In the genomic region with DNA sequence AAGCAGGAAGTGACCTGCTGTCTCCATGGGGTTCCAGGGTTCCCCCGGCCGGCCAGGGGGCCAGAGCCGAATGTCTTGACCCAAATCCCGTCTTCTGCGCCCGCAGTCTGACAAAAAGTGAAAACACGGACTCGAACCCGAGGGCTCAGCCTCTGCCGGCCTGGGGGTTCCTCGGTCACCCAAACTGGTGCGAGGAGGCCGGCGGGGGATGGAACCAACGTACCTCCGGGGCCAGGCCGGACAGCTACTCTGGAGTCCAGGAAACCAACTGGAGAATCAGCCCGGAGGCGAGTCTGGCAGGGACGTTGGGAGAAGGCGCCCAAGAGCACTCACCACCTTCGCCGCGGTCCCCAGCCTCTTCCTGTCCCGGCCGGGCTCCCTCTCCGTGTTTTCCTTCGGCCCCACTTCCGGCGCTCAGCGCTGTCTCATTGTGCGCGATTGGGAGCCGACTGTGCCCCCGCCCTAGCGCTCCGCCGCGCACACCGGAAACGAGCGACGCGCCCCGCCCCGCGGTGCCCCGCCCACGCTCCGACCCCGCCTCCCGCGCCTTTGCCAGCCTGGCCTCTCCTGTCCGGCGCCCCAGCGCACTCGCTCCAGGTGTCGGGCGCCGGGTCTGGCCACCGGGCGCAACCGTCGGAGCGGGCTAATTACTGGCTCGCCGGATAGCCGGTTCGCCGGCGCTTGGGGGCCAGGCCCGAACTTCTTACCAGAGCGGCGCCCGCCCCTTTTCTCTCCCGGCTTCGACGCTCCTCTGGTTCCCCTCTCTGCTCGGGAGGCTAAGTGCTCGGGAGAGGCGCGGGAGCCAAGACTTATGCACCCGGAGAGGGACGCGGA, we compare ENCODE assay signal across 8 cellular contexts. TPM values are rescaled to one million over a fixed set of nuclear protein-coding genes. Genes with fewer than 3 reads are reported as not detected.
DNase-seq lines count a peak whose midpoint lies in the region; ATAC-seq lines count a peak whose summit lies in the region.

A gene with protein sequence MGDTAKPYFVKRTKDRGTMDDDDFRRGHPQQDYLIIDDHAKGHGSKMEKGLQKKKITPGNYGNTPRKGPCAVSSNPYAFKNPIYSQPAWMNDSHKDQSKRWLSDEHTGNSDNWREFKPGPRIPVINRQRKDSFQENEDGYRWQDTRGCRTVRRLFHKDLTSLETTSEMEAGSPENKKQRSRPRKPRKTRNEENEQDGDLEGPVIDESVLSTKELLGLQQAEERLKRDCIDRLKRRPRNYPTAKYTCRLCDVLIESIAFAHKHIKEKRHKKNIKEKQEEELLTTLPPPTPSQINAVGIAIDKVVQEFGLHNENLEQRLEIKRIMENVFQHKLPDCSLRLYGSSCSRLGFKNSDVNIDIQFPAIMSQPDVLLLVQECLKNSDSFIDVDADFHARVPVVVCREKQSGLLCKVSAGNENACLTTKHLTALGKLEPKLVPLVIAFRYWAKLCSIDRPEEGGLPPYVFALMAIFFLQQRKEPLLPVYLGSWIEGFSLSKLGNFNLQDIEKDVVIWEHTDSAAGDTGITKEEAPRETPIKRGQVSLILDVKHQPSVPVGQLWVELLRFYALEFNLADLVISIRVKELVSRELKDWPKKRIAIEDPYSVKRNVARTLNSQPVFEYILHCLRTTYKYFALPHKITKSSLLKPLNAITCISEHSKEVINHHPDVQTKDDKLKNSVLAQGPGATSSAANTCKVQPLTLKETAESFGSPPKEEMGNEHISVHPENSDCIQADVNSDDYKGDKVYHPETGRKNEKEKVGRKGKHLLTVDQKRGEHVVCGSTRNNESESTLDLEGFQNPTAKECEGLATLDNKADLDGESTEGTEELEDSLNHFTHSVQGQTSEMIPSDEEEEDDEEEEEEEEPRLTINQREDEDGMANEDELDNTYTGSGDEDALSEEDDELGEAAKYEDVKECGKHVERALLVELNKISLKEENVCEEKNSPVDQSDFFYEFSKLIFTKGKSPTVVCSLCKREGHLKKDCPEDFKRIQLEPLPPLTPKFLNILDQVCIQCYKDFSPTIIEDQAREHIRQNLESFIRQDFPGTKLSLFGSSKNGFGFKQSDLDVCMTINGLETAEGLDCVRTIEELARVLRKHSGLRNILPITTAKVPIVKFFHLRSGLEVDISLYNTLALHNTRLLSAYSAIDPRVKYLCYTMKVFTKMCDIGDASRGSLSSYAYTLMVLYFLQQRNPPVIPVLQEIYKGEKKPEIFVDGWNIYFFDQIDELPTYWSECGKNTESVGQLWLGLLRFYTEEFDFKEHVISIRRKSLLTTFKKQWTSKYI (N-terminal part only) (minus strand): TSS at position 363 of the 834 bp plus-strand sequence. CDS start 1,211 bp downstream, outside the sequence.

- CTCF ChIA-PET in activated CD4-positive, alpha-beta T cell treated with anti-CD3 and anti-CD28 coated beads, Interleukin-2, amount 10 ng/mL, durations not matched to agents 7 days and 5 days (lab: Charles Lee), result no interaction called here

- H3K27ac ChIP-seq in BLaER1 treated with 17β-estradiol and CSF1 and Interleukin-3, amounts not matched to agents 10 nM and 100 nM, result peak within 1 kb of the TSS; percentile 85 to 97 (median 93)

- POLR2A ChIA-PET in activated CD4-positive, alpha-beta T cell treated with anti-CD3 and anti-CD28 coated beads, Interleukin-2, amount 10 ng/mL, durations not matched to agents 7 days and 5 days (lab: Charles Lee), result no interaction called here

- H3K27ac Mint-ChIP-seq in activated CD4-positive, alpha-beta T cell treated with anti-CD3 and anti-CD28 coated beads, Interleukin-2, amount 10 ng/mL, durations not matched to agents 7 days and 5 days, result peak within 1 kb of the TSS; percentile 91

- no peaks in the 10 kb centered on the region for H3K9me3 ChIP-seq in BLaER1 treated with 17β-estradiol and CSF1 and Interleukin-3, amounts not matched to agents 10 nM and 100 nM (replicated peaks in 1 of 11)

- DNase-seq in NCI-H69 (lab: John Stamatoyannopoulos, UW) (peak; percentile 98), cortex of kidney (lab: John Stamatoyannopoulos, UW) (peak; percentile 46), left kidney (ENCODE audit: low read depth, low spot score) (peak; percentile 99)
- peak; percentile 94 for DNase-seq in activated CD4-positive, alpha-beta T cell treated with anti-CD3 and anti-CD28 coated beads, Interleukin-2, amount 10 ng/mL, durations not matched to agents 7 days and 5 days
- peak; percentile 94 for DNase-seq in stimulated activated CD4-positive, alpha-beta T cell treated with anti-CD3 and anti-CD28 coated beads, Interleukin-1b, Interleukin-23, amount 100 ng/mL, for 48 hours

- H3K4me3 Mint-ChIP-seq in activated CD4-positive, alpha-beta T cell treated with anti-CD3 and anti-CD28 coated beads, Interleukin-2, amount 10 ng/mL, durations not matched to agents 7 days and 5 days, result peak within 1 kb of the TSS; percentile 94

- peak within 1 kb of the TSS; percentile 82 to 95 (median 88) for H3K4me3 ChIP-seq in BLaER1 treated with 17β-estradiol and CSF1 and Interleukin-3, amounts not matched to agents 10 nM and 100 nM

- peaks cover 0 to 16% (median 10%) of the 10 kb centered on the region in 11 experiments; a peak in 10 of 22 replicates for H3K27me3 ChIP-seq in BLaER1 treated with 17β-estradiol and CSF1 and Interleukin-3, amounts not matched to agents 10 nM and 100 nM

- H3K4me2 ChIP-seq in BLaER1 treated with 17β-estradiol and CSF1 and Interleukin-3, amounts not matched to agents 10 nM and 100 nM, result peak within 1 kb of the TSS; percentile 89 to 99 (median 96)

- peaks cover 0 to 38% (median 25%) of the 10 kb centered on the region in 11 experiments; a peak in 13 of 22 replicates for H4K20me1 ChIP-seq in BLaER1 treated with 17β-estradiol and CSF1 and Interleukin-3, amounts not matched to agents 10 nM and 100 nM

- H3K36me3 ChIP-seq in BLaER1 treated with 17β-estradiol and CSF1 and Interleukin-3, amounts not matched to agents 10 nM and 100 nM, result peaks cover 0 to 39% (median 18%) of the 10 kb centered on the region in 11 experiments; a peak in 15 of 22 replicates

- H3K9me3 Mint-ChIP-seq in activated CD4-positive, alpha-beta T cell treated with anti-CD3 and anti-CD28 coated beads, Interleukin-2, amount 10 ng/mL, durations not matched to agents 7 days and 5 days, result no peaks in the 10 kb centered on the region

- H3K4me1 Mint-ChIP-seq in activated CD4-positive, alpha-beta T cell treated with anti-CD3 and anti-CD28 coated beads, Interleukin-2, amount 10 ng/mL, durations not matched to agents 7 days and 5 days, result peaks cover 45% of the 10 kb centered on the region

- no peaks in the 10 kb centered on the region for H3K27me3 Mint-ChIP-seq in activated CD4-positive, alpha-beta T cell treated with anti-CD3 and anti-CD28 coated beads, Interleukin-2, amount 10 ng/mL, durations not matched to agents 7 days and 5 days

- peaks cover 36 to 59% (median 47%) of the 10 kb centered on the region in 10 experiments for H3K4me1 ChIP-seq in BLaER1 treated with 17β-estradiol and CSF1 and Interleukin-3, amounts not matched to agents 10 nM and 100 nM

- peaks cover 30% of the 10 kb centered on the region for H3K36me3 Mint-ChIP-seq in activated CD4-positive, alpha-beta T cell treated with anti-CD3 and anti-CD28 coated beads, Interleukin-2, amount 10 ng/mL, durations not matched to agents 7 days and 5 days (ENCODE audit: low read depth)

- peak within 1 kb of the TSS; percentile 84 to 97 (median 94) for H3K9ac ChIP-seq in BLaER1 treated with 17β-estradiol and CSF1 and Interleukin-3, amounts not matched to agents 10 nM and 100 nM

- ATAC-seq in GM19328 (IDR thresholded peaks at IDR 0.05; ENCODE audit: unreplicated experiment), result peak; percentile 72
- ATAC-seq in HG03469 (IDR thresholded peaks at IDR 0.05; ENCODE audit: unreplicated experiment), result peak; percentile 74

RNA-seq across cellular contexts. Expression of the gene that starts here (rescaled TPM):
- 10 to 100 TPM; 37.2 to 38.2 TPM for total RNA-seq in activated CD4-positive, alpha-beta T cell treated with anti-CD3 and anti-CD28 coated beads, Interleukin-2, amount 10 ng/mL, durations not matched to agents 7 days and 5 days

Comparison
In these comparisons a context has a peak if more than half of its experiments do, and no peak if none do; other contexts are left out.
1. Peak in every context shown above with its lines: DNase-seq, ATAC-seq, H3K4me3 ChIP-seq and H3K27ac ChIP-seq.
2. DNase-seq: peak in every context shown above with its lines; median percentile 99 in left kidney; 98 in NCI-H69; 94 in activated CD4-positive, alpha-beta T cell treated with anti-CD3 and anti-CD28 coated beads, Interleukin-2, amount 10 ng/mL, durations not matched to agents 7 days and 5 days; 94 in stimulated activated CD4-positive, alpha-beta T cell treated with anti-CD3 and anti-CD28 coated beads, Interleukin-1b, Interleukin-23, amount 100 ng/mL, for 48 hours; 46 in cortex of kidney.